ENCODE assay signal across 8 cellular contexts in genomic region chr1:100443739-100444571, GRCh38.
A peak's percentile ranks its signal among the peaks of the same experiment; 100 is the strongest.
DNase-seq lines count a peak whose midpoint lies in the region; ATAC-seq, FAIRE-seq and TF ChIP-seq lines count a peak whose summit lies in the region.

No MANE protein-coding gene starts in this region.

- H4K20me1 ChIP-seq in HepG2 (ENCODE audit: insufficient read depth, low read length): no peaks in the 10 kb centered on the region

- intact Hi-C loops in right lobe of liver (cut with DNase I) (no loop called here), HepG2 (cut with micrococcal nuclease; ENCODE audit: unreplicated experiment) (no loop called here), colonic mucosa (cut with DNase I) (no loop called here)
- intact Hi-C loops in activated T-helper 1 cell treated with anti-CD3 and anti-CD28 coated beads, Interleukin-12 subunit alpha, Interleukin-12 subunit beta, Interleukin-2, Interleukin-4 antibody, amounts not matched to agents 30 ng/mL and 10 ng/mL and 1 ng/mL, durations not matched to agents 14 hours and 24 hours and 36 hours (cut with micrococcal nuclease): loop anchor here (1.0 to 5.0 kb wide), 9 partner anchors 8 to 848 kb away; partner anchors contain the start of genes CDC14A, S1PR1, SASS6 and TRMT13

- BruUV-seq in HepG2 (replicated peaks; lab: Mats Ljungman, UMichigan): no TSS peak

- H3K4me1 ChIP-seq in right lobe of liver (no peaks in the 10 kb centered on the region), HepG2 (ENCODE audit: insufficient read depth, low read length) (no peaks in the 10 kb centered on the region), muscle layer of duodenum (ENCODE audit: control insufficient read depth in 1 of 2, insufficient read depth in 2 of 2, low read length in 2 of 2) (peaks cover 0 to 15% of the 10 kb centered on the region in 2 donors), colonic mucosa (no peaks in the 10 kb centered on the region)

- no peaks in the 10 kb centered on the region for H3K79me2 ChIP-seq in HepG2 (ENCODE audit: insufficient read depth, low read length)

- in situ Hi-C loops in HepG2 (cut with HindIII; ENCODE audit: extremely low pct_ligation_motif_present, low pct_unique_long_range_greater_than_20kb): no loop called here

- no peak for FAIRE-seq in HepG2 (lab: Jason Lieb, UNC)

- H3K9me3 Mint-ChIP-seq in activated T-helper 1 cell treated with anti-CD3 and anti-CD28 coated beads, Interleukin-12 subunit alpha, Interleukin-12 subunit beta, Interleukin-2, Interleukin-4 antibody, amounts not matched to agents 30 ng/mL and 10 ng/mL and 1 ng/mL, durations not matched to agents 14 hours and 24 hours and 36 hours: peaks cover 4% of the 10 kb centered on the region

- POLR2A ChIA-PET in HepG2 (lab: Yijun Ruan, JAX): no interaction called here

- H3K9ac ChIP-seq in HepG2 (ENCODE audit: insufficient read depth, low read depth, low read length): no peak overlapping the region
- no peak overlapping the region for H3K9ac ChIP-seq in colonic mucosa (ENCODE audit: low read depth in 2 of 2, low read length in 2 of 2)

- H3K27me3 ChIP-seq in right lobe of liver: no peaks in the 10 kb centered on the region
- H3K27me3 ChIP-seq in HepG2 (ENCODE audit: control insufficient read depth in 1 of 2, insufficient read depth in 2 of 2, low read length in 2 of 2): no peaks in the 10 kb centered on the region
- H3K27me3 ChIP-seq in muscle layer of duodenum (ENCODE audit: low read depth, low read length): no peaks in the 10 kb centered on the region
- no peaks in the 10 kb centered on the region for H3K27me3 ChIP-seq in colonic mucosa

- H3K4me1 Mint-ChIP-seq in activated T-helper 1 cell treated with anti-CD3 and anti-CD28 coated beads, Interleukin-12 subunit alpha, Interleukin-12 subunit beta, Interleukin-2, Interleukin-4 antibody, amounts not matched to agents 30 ng/mL and 10 ng/mL and 1 ng/mL, durations not matched to agents 14 hours and 24 hours and 36 hours (ENCODE audit: low read depth): peaks cover 91% of the 10 kb centered on the region

- H3K27ac Mint-ChIP-seq in activated T-helper 1 cell treated with anti-CD3 and anti-CD28 coated beads, Interleukin-12 subunit alpha, Interleukin-12 subunit beta, Interleukin-2, Interleukin-4 antibody, amounts not matched to agents 30 ng/mL and 10 ng/mL and 1 ng/mL, durations not matched to agents 14 hours and 24 hours and 36 hours: peak overlapping the region; percentile 95

- TF ChIP-seq RAD21 in HepG2 (CRISPR knock-in tag; IDR thresholded peaks at IDR 0.05): no peak

- TF ChIP-seq POLR2A in right lobe of liver (IDR thresholded peaks at IDR 0.05) (no peak), HepG2 (IDR thresholded peaks at IDR 0.05; ENCODE audit: insufficient read depth in 1 of 2, low read depth in 2 of 2, low read length in 2 of 2) (no peak)

- peak overlapping the region; percentile 61 for H3K4me3 Mint-ChIP-seq in activated T-helper 1 cell treated with anti-CD3 and anti-CD28 coated beads, Interleukin-12 subunit alpha, Interleukin-12 subunit beta, Interleukin-2, Interleukin-4 antibody, amounts not matched to agents 30 ng/mL and 10 ng/mL and 1 ng/mL, durations not matched to agents 14 hours and 24 hours and 36 hours

- H3K36me3 ChIP-seq in right lobe of liver (no peaks in the 10 kb centered on the region), HepG2 (replicated peaks in 1 of 2; ENCODE audit: control insufficient read depth in 1 of 2, insufficient read depth in 2 of 2, low read length in 2 of 2) (no peaks in the 10 kb centered on the region), muscle layer of duodenum (ENCODE audit: control insufficient read depth in 1 of 2, insufficient read depth in 2 of 2, low read length in 2 of 2) (no peaks in the 10 kb centered on the region), colonic mucosa (no peaks in the 10 kb centered on the region)

- H3K27me3 Mint-ChIP-seq in activated T-helper 1 cell treated with anti-CD3 and anti-CD28 coated beads, Interleukin-12 subunit alpha, Interleukin-12 subunit beta, Interleukin-2, Interleukin-4 antibody, amounts not matched to agents 30 ng/mL and 10 ng/mL and 1 ng/mL, durations not matched to agents 14 hours and 24 hours and 36 hours (ENCODE audit: insufficient read depth): no peaks in the 10 kb centered on the region

- H3K9me3 ChIP-seq in right lobe of liver (no peaks in the 10 kb centered on the region), HepG2 (ENCODE audit: low read length) (no peaks in the 10 kb centered on the region), muscle layer of duodenum (ENCODE audit: control insufficient read depth in 1 of 2, low read length in 2 of 2) (no peaks in the 10 kb centered on the region), colonic mucosa (no peaks in the 10 kb centered on the region)

- WGBS in right lobe of liver (ENCODE audit: insufficient coverage, low coverage, low lambda C conversion rate, missing lambda C conversion rate): 58% methylated on average over 8 of the region's 8 CpGs
- WGBS in HepG2 (ENCODE audit: low lambda C conversion rate): 95% methylated on average over 8 of the region's 8 CpGs

- H3K4me3 ChIP-seq in right lobe of liver: no peak overlapping the region
- H3K4me3 ChIP-seq in HepG2 (replicated peaks in 1 of 3; ENCODE audit: insufficient read depth in 1 of 3, low read depth in 2 of 3, low read length in 3 of 3): no peak overlapping the region
- no peak overlapping the region for H3K4me3 ChIP-seq in muscle layer of duodenum (ENCODE audit: low read depth in 1 of 2, low read length in 2 of 2)
- no peak overlapping the region for H3K4me3 ChIP-seq in colonic mucosa

- H3K36me3 Mint-ChIP-seq in activated T-helper 1 cell treated with anti-CD3 and anti-CD28 coated beads, Interleukin-12 subunit alpha, Interleukin-12 subunit beta, Interleukin-2, Interleukin-4 antibody, amounts not matched to agents 30 ng/mL and 10 ng/mL and 1 ng/mL, durations not matched to agents 14 hours and 24 hours and 36 hours (ENCODE audit: low read depth): peaks cover 29% of the 10 kb centered on the region

- CTCF ChIA-PET in HepG2 (lab: Yijun Ruan, JAX; ENCODE audit: low intra/inter-chr PET ratio, low total read pairs): no interaction called here

- peak; percentile 39 to 65 (median 54) for ATAC-seq in right lobe of liver
- no peak for ATAC-seq in HepG2
- peak; percentile 70 for ATAC-seq in HG03196 (IDR thresholded peaks at IDR 0.05; ENCODE audit: unreplicated experiment)
- no peak for ATAC-seq in HG03097 (IDR thresholded peaks at IDR 0.05; ENCODE audit: low FRiP score, unreplicated experiment)

- DNase-seq in right lobe of liver: no peak
- DNase-seq in HepG2 (ENCODE audit: low spot score): no peak
- peak; percentile 22 for DNase-seq in activated T-helper 1 cell treated with anti-CD3 and anti-CD28 coated beads, Interleukin-12 subunit alpha, Interleukin-12 subunit beta, Interleukin-2, Interleukin-4 antibody, amounts not matched to agents 30 ng/mL and 10 ng/mL and 1 ng/mL, durations not matched to agents 14 hours and 24 hours and 36 hours (ENCODE audit: low spot score)
- no peak for DNase-seq in colonic mucosa
- no peak for DNase-seq in AG08395 (ENCODE audit: low spot score)

- TF ChIP-seq CTCF in right lobe of liver (IDR thresholded peaks at IDR 0.05) (no peak), HepG2 (CRISPR knock-in tag; IDR thresholded peaks at IDR 0.05) (no peak), colonic mucosa (IDR thresholded peaks at IDR 0.05) (no peak)

- H3K4me2 ChIP-seq in HepG2 (ENCODE audit: low read depth, low read length): no peak overlapping the region

- no peak overlapping the region for H2AFZ ChIP-seq in HepG2 (ENCODE audit: low read length)

- H3K27ac ChIP-seq in right lobe of liver (no peak overlapping the region), HepG2 (ENCODE audit: extremely low read length, insufficient read depth, low read length) (no peak overlapping the region), muscle layer of duodenum (ENCODE audit: low read length) (peak overlapping the region; percentile 77), colonic mucosa (no peak overlapping the region)

- TF ChIP-seq EP300 in HepG2 (IDR thresholded peaks at IDR 0.05; ENCODE audit: low read depth in 2 of 2, low read length in 2 of 2) (no peak), HepG2 (CRISPR knock-in tag; IDR thresholded peaks at IDR 0.05; ENCODE audit: borderline replicate concordance) (no peak)

TF ChIP-seq in HepG2, 621 proteins besides CTCF, POLR2A, EP300 and RAD21:
- TF ChIP-seq ZFP82 (CRISPR knock-in tag; IDR thresholded peaks at IDR 0.05; ENCODE audit: borderline replicate concordance) (no peak), ZNF230 (CRISPR knock-in tag; IDR thresholded peaks at IDR 0.05) (no peak), SAP130 (CRISPR knock-in tag; IDR thresholded peaks at IDR 0.05; ENCODE audit: low read depth) (no peak), FOXA3 (CRISPR knock-in tag; IDR thresholded peaks at IDR 0.05) (no peak), ATAD3A (CRISPR knock-in tag; IDR thresholded peaks at IDR 0.05) (no peak), TP53 (CRISPR knock-in tag; conservative IDR thresholded peaks at IDR 0.05) (no peak), PHF21A (CRISPR knock-in tag; IDR thresholded peaks at IDR 0.05) (no peak), ZMAT3 (CRISPR knock-in tag; conservative IDR thresholded peaks at IDR 0.05) (no peak), HCFC1 (IDR thresholded peaks at IDR 0.05; ENCODE audit: low read depth, low read length) (no peak), GFI1 (CRISPR knock-in tag; IDR thresholded peaks at IDR 0.05; ENCODE audit: borderline replicate concordance) (no peak), NFKBIZ (CRISPR knock-in tag; IDR thresholded peaks at IDR 0.05) (no peak), ATF3 (CRISPR knock-in tag; IDR thresholded peaks at IDR 0.05) (no peak), PAF1 (CRISPR knock-in tag; IDR thresholded peaks at IDR 0.05) (no peak), ATM (IDR thresholded peaks at IDR 0.05; ENCODE audit: borderline replicate concordance) (no peak), ZNF430 (CRISPR knock-in tag; IDR thresholded peaks at IDR 0.05) (no peak)
TF ChIP-seq in HepG2: peak in this region for 0.

Comparison
In these comparisons a context has a peak if more than half of its experiments do, and no peak if none do; other contexts are left out.
1. ATAC-seq: peak in right lobe of liver (4 of 4) and HG03196 (single experiment); none in HepG2 (single experiment) and HG03097 (single experiment).